16 cellular contexts compared by ENCODE assay signal in the genomic region with DNA sequence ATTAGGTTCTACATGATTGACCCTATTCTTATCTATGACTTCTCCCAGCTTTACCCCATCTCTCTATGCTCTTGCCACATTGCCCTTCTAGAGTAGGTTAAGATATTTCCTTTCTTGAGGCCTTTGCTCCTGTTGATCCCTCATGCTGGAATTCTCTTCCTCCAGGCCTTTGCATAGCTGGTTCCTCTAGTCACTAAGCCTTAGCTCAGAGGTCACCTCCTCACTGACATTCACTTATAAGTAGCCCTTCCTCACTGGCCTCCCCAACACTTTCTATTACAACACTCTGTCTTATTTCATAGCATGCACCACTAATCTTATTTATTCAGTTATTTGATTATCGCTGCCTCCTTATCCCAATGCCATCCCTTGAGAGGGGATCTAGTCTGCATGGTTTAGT.
DNase-seq lines count a peak whose midpoint lies in the region; ATAC-seq and TF ChIP-seq lines count a peak whose summit lies in the region.
"Had no signal": no experiment of that assay in that cellular context is flagged by ENCODE, and none has a peak within 500 bp of the region (broad histone marks: within the 10 kb centered on the region; RNA-seq: fewer than 3 reads in every experiment).

No MANE protein-coding gene starts in this region.

- no peak overlapping the region for H3K4me3 Mint-ChIP-seq in chondrocyte (ENCODE audit: unreplicated experiment)
- H3K4me3 Mint-ChIP-seq: B cell; CD4-positive, CD25-positive, alpha-beta regulatory T cell had no signal

- DNase-seq in M059J (ENCODE audit: low read depth) (peak; percentile 28), chondrocyte (ENCODE audit: low spot score) (no peak), renal cortical epithelial cell (ENCODE audit: low read depth) (peak; percentile 12), COR-L47 (lab: John Stamatoyannopoulos, UW) (no peak), nucleus accumbens (lab: John Stamatoyannopoulos, UW) (no peak), caudate nucleus (lab: John Stamatoyannopoulos, UW) (no peak)
- DNase-seq in activated CD4-positive, alpha-beta T cell treated with anti-CD3 and anti-CD28 coated beads, Interleukin-2, amount 50 U/mL, for 1 hour, result no peak
- DNase-seq: ACHN; CD4-positive, CD25-positive, alpha-beta regulatory T cell; MM.1S; NCI-H1092 treated with DMSO at 0.1 percent for 48 hours; NCI-H2227 treated with DMSO at 0.1 percent for 48 hours; NCI-H524 treated with DMSO at 0.1 percent for 48 hours; Right ventricle myocardium superior had no signal

- no peak for TF ChIP-seq CTCF in chondrocyte (IDR thresholded peaks at IDR 0.05)

- H3K27ac Mint-ChIP-seq in chondrocyte (ENCODE audit: unreplicated experiment), result peak overlapping the region; percentile 97
- H3K27ac Mint-ChIP-seq: B cell; CD4-positive, CD25-positive, alpha-beta regulatory T cell had no signal

- H3K27ac ChIP-seq in caudate nucleus (ENCODE audit: low read depth, low read length), result no peak overlapping the region

- ATAC-seq in GM18909 (IDR thresholded peaks at IDR 0.05; ENCODE audit: poor library complexity, unreplicated experiment), result peak; percentile 6

- peaks cover 17% of the 10 kb centered on the region for H3K9me3 Mint-ChIP-seq in chondrocyte (ENCODE audit: low read depth)

- peaks cover 68% of the 10 kb centered on the region for H3K4me1 Mint-ChIP-seq in chondrocyte (ENCODE audit: low read depth)
- H3K4me1 Mint-ChIP-seq: B cell; CD4-positive, CD25-positive, alpha-beta regulatory T cell had no signal

- peaks cover 27% of the 10 kb centered on the region for H3K36me3 Mint-ChIP-seq in chondrocyte (ENCODE audit: low read depth)

- no peaks in the 10 kb centered on the region for H3K27me3 Mint-ChIP-seq in chondrocyte (ENCODE audit: low read depth)
- H3K27me3 Mint-ChIP-seq: B cell; CD4-positive, CD25-positive, alpha-beta regulatory T cell had no signal

Comparison
In these comparisons a context has a peak if more than half of its experiments do, and no peak if none do; other contexts are left out.
1. DNase-seq: peak in M059J (single experiment) and renal cortical epithelial cell (single experiment); none in chondrocyte (single experiment), activated CD4-positive, alpha-beta T cell treated with anti-CD3 and anti-CD28 coated beads, Interleukin-2, amount 50 U/mL, for 1 hour (single experiment), COR-L47 (single experiment), nucleus accumbens (0 of 56) and caudate nucleus (0 of 61).